35 cellular contexts compared by ENCODE assay signal in genomic region chr18:21928925-21929324, GRCh38.
"Had no signal": no experiment of that assay in that cellular context is flagged by ENCODE, and none has a peak within 500 bp of the region (broad histone marks: within the 10 kb centered on the region; RNA-seq: fewer than 3 reads in every experiment).

No MANE protein-coding gene starts in this region.

- H3K79me2 ChIP-seq: hepatocyte had no signal

- H3K27ac ChIP-seq: brain microvascular endothelial cell, epithelial cell of prostate, esophagus squamous epithelium, gastroesophageal sphincter, heart right ventricle, hepatocyte, VCaP had no signal

- ATAC-seq: activated CD4-positive, CD25-positive, alpha-beta regulatory T cell treated with anti-CD3 and anti-CD28 coated beads, Interleukin-2, amount 50 U/mL, for 24 hours; activated CD8-positive, alpha-beta T cell treated with anti-CD3 and anti-CD28 coated beads for 36 hours; activated T-cell treated with anti-CD3 and anti-CD28 coated beads, Interleukin-2, amount 50 U/mL, for 4 hours; activated T-helper 17 cell treated with anti-CD3 and anti-CD28 coated beads, Interleukin-2, amount 50 U/mL, for 72 hours; effector memory CD8-positive, alpha-beta T cell; gastroesophageal sphincter; heart right ventricle had no signal

- H3K4me1 ChIP-seq: esophagus squamous epithelium, gastroesophageal sphincter, heart right ventricle had no signal

- H3K4me3 ChIP-seq: esophagus squamous epithelium, gastroesophageal sphincter, heart right ventricle, hepatocyte had no signal

- H3K4me3 Mint-ChIP-seq: activated B cell treated with CpG ODN at 0.5 μM for 24 hours; activated CD8-positive, alpha-beta T cell treated with anti-CD3 and anti-CD28 coated beads for 36 hours; activated naive CD8-positive, alpha-beta T cell; activated T-cell treated with anti-CD3 and anti-CD28 coated beads, Interleukin-2, amount 50 U/mL, for 4 hours; activated T-helper 17 cell treated with anti-CD3 and anti-CD28 coated beads, Interleukin-2, amount 50 U/mL, for 72 hours; central memory CD8-positive, alpha-beta T cell; effector memory CD8-positive, alpha-beta T cell had no signal

- DNase-seq: activated B cell treated with CpG ODN at 0.5 μM for 24 hours; activated CD4-positive, alpha-beta T cell treated with anti-CD3 and anti-CD28 coated beads for 48 hours; activated CD4-positive, alpha-beta T cell treated with anti-CD3 and anti-CD28 coated beads, Interleukin-2, amount 50 U/mL, for 1 hour; activated CD4-positive, alpha-beta T cell treated with anti-CD3 and anti-CD28 coated beads, Interleukin-2, amount 50 U/mL, for 48 hours; activated CD8-positive, alpha-beta memory T cell treated with anti-CD3 and anti-CD28 coated beads for 24 hours; activated CD8-positive, alpha-beta T cell treated with anti-CD3 and anti-CD28 coated beads for 36 hours; activated effector memory CD4-positive, alpha-beta T cell treated with Interleukin-2 at 50 U/mL for 16 hours; activated gamma-delta T cell treated with Interleukin-2 at 50 U/mL for 16 hours; activated naive CD4-positive, alpha-beta T cell treated with anti-CD3 and anti-CD28 coated beads, Interleukin-2, amount 50 U/mL, for 16 hours; activated naive CD4-positive, alpha-beta T cell treated with Interleukin-2 at 50 U/mL for 16 hours; activated T-cell treated with anti-CD3 and anti-CD28 coated beads, Interleukin-2, amount 50 U/mL, for 4 hours; amniotic stem cell; anterior cingulate cortex; brain microvascular endothelial cell; cortex of kidney; effector CD4-positive, alpha-beta T cell; effector memory CD8-positive, alpha-beta T cell; esophagus squamous epithelium; foreskin melanocyte; heart right ventricle; T-helper 2 cell had no signal

- H3K4me2 ChIP-seq: hepatocyte had no signal

- H3K4me1 Mint-ChIP-seq: activated B cell treated with CpG ODN at 0.5 μM for 24 hours; activated T-helper 17 cell treated with anti-CD3 and anti-CD28 coated beads, Interleukin-2, amount 50 U/mL, for 72 hours; central memory CD8-positive, alpha-beta T cell had no signal

- H3K36me3 ChIP-seq: brain microvascular endothelial cell, esophagus squamous epithelium, gastroesophageal sphincter, heart right ventricle had no signal

- H3K36me3 Mint-ChIP-seq: activated naive CD8-positive, alpha-beta T cell had no signal

- H3K9me3 Mint-ChIP-seq: activated B cell treated with CpG ODN at 0.5 μM for 24 hours; activated CD8-positive, alpha-beta T cell treated with anti-CD3 and anti-CD28 coated beads for 36 hours; activated T-cell treated with anti-CD3 and anti-CD28 coated beads, Interleukin-2, amount 50 U/mL, for 4 hours; activated T-helper 17 cell treated with anti-CD3 and anti-CD28 coated beads, Interleukin-2, amount 50 U/mL, for 72 hours; central memory CD8-positive, alpha-beta T cell had no signal

- FAIRE-seq: astrocyte, bronchial epithelial cell, colon, endometrium, endothelial cell of umbilical vein, TTC549 had no signal

- H3K9me3 ChIP-seq: esophagus squamous epithelium, gastroesophageal sphincter, heart right ventricle had no signal

- H3K27ac Mint-ChIP-seq: activated B cell treated with CpG ODN at 0.5 μM for 24 hours; activated CD8-positive, alpha-beta T cell treated with anti-CD3 and anti-CD28 coated beads for 36 hours; activated naive CD8-positive, alpha-beta T cell; activated T-helper 17 cell treated with anti-CD3 and anti-CD28 coated beads, Interleukin-2, amount 50 U/mL, for 72 hours; effector memory CD8-positive, alpha-beta T cell had no signal

- H2AFZ ChIP-seq: hepatocyte had no signal

- H3K27me3 ChIP-seq: brain microvascular endothelial cell, esophagus squamous epithelium, gastroesophageal sphincter, heart right ventricle, hepatocyte had no signal
